In the genomic region with DNA sequence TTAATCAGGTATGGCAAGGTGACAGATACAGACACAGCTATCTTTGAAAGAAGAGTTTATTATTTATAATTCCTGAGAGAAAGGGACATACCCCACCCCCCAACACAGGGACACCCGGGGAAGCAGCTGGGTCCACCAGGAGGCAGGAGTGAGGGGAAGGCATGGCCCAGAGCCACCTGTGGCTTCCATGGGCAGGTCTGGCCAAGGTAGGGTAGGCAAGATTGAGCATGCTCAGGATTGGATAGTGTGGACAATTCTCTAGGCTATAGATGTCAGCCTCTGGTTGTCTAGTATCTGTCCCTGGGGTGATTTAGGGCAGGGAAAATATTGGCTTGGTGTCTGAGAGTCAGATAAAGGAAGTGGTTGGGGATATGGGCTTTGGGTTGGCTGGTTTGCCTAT, we compare ENCODE assay signal across 20 cellular contexts. TPM values are rescaled to one million over a fixed set of nuclear protein-coding genes. Genes with fewer than 3 reads are reported as not detected.
A peak's percentile ranks its signal among the peaks of the same experiment; 100 is the strongest.
DNase-seq lines count a peak whose midpoint lies in the region; ATAC-seq, FAIRE-seq and TF ChIP-seq lines count a peak whose summit lies in the region.
"Had no signal": no experiment of that assay in that cellular context is flagged by ENCODE, and none has a peak within 500 bp of the region (broad histone marks: within the 10 kb centered on the region; RNA-seq: fewer than 3 reads in every experiment).

No MANE protein-coding gene starts in this region.

- no peak overlapping the region for H3K27ac Mint-ChIP-seq in H9

- H3K79me1 ChIP-seq in H9 (ENCODE audit: insufficient read depth, low read depth, low read length, poor library complexity, severe bottlenecking), result no peaks in the 10 kb centered on the region

- H4K8ac ChIP-seq in H9 (replicated peaks; ENCODE audit: insufficient read length, low read depth, low read length), result no peak overlapping the region

- H3K56ac ChIP-seq in H9 (ENCODE audit: insufficient read length, low read depth, low read length), result no peak overlapping the region

- H3K9me3 ChIP-seq in BLaER1 treated with 17β-estradiol and CSF1 and Interleukin-3, amounts not matched to agents 10 nM and 100 nM (replicated peaks in 1 of 11), result no peaks in the 10 kb centered on the region
- no peaks in the 10 kb centered on the region for H3K9me3 ChIP-seq in H9 (ENCODE audit: control insufficient read depth, low read depth, low read length)
- no peaks in the 10 kb centered on the region for H3K9me3 ChIP-seq in K562 (replicated peaks; ENCODE audit: control insufficient read depth, insufficient read depth, low read depth, low read length)

- CTCF ChIA-PET in K562 (lab: Yijun Ruan, JAX; ENCODE audit: low intra/inter-chr PET ratio), result no interaction called here

- peak overlapping the region in 7 of 11 experiments; percentile 9 to 58 (median 24); a peak in 9 of 22 replicates for H3K4me2 ChIP-seq in BLaER1 treated with 17β-estradiol and CSF1 and Interleukin-3, amounts not matched to agents 10 nM and 100 nM
- H3K4me2 ChIP-seq in H9 (ENCODE audit: insufficient read depth, insufficient read length, low read length), result no peak overlapping the region
- H3K4me2 ChIP-seq in K562 (ENCODE audit: insufficient read depth, low read length), result no peak overlapping the region

- no TSS peak for BruUV-seq in K562 (replicated peaks; lab: Mats Ljungman, UMichigan)

- H3K79me2 ChIP-seq in H9 (ENCODE audit: insufficient read depth, low read length), result no peaks in the 10 kb centered on the region
- H3K79me2 ChIP-seq in K562 (ENCODE audit: control insufficient read depth, insufficient read depth, low read length), result no peaks in the 10 kb centered on the region

- intact Hi-C loops in K562 (cut with micrococcal nuclease), result no loop called here

- H3K27ac ChIP-seq in BLaER1 treated with 17β-estradiol and CSF1 and Interleukin-3, amounts not matched to agents 10 nM and 100 nM, result no peak overlapping the region
- H3K27ac ChIP-seq in H9 (ENCODE audit: insufficient read length, low read depth, low read length) (no peak overlapping the region), K562 (ENCODE audit: extremely low read depth, low read depth, low read length) (no peak overlapping the region), foreskin keratinocyte (no peak overlapping the region)
- H3K27ac ChIP-seq: SK-N-MC had no signal

- no peaks in the 10 kb centered on the region for H3K9me3 Mint-ChIP-seq in H9

- no peak overlapping the region for H2BK20ac ChIP-seq in H9 (ENCODE audit: low read depth, low read length, poor library complexity, severe bottlenecking)

- H4K5ac ChIP-seq in H9 (ENCODE audit: insufficient read length, low read depth, low read length), result no peak overlapping the region

- no peak overlapping the region for H3K9ac ChIP-seq in BLaER1 treated with 17β-estradiol and CSF1 and Interleukin-3, amounts not matched to agents 10 nM and 100 nM
- no peak overlapping the region for H3K9ac ChIP-seq in H9 (ENCODE audit: extremely low read depth, insufficient read length, low read length)
- no peak overlapping the region for H3K9ac ChIP-seq in K562 (ENCODE audit: insufficient read depth in 1 of 2, low read depth in 2 of 2, low read length in 2 of 2)

- WGBS in H9 (ENCODE audit: extremely low coverage, insufficient read length, low lambda C conversion rate), result no CpG with 5 or more reads among the region's 1 CpG
- WGBS in K562 (ENCODE audit: insufficient coverage, low coverage, missing lambda C conversion rate), result 8% methylated on average over 1 of the region's 1 CpG

- POLR2A ChIA-PET in K562 (lab: Yijun Ruan, JAX), result interaction anchor here (0.7 to 2.0 kb wide), 5 partner anchors 10 to 22 kb away, joined by 3 to 9 read pairs (median 5); no protein-coding TSS in a partner anchor

- no peaks in the 10 kb centered on the region for H3K36me3 Mint-ChIP-seq in H9 (ENCODE audit: insufficient read depth in 1 of 3, low read depth in 3 of 3)

- no peak for TF ChIP-seq EP300 in K562 (IDR thresholded peaks at IDR 0.05; ENCODE audit: low read length)

- DNase-seq in H9 (no peak), K562 (ENCODE audit: extremely low read depth in 1 of 4, low spot score in 3 of 4) (no peak), foreskin keratinocyte (peak in 1 of 2 donors; percentile 30), retina (no peak), GM12891 (ENCODE audit: insufficient read length, low spot score) (no peak)
- DNase-seq: ACHN, AML-193, COR-L47, GF-D8, NCI-H1436 treated with DMSO at 0.1 percent for 48 hours, NCI-H2029 treated with DMSO at 0.1 percent for 48 hours, NCI-H2171 treated with DMSO at 0.1 percent for 48 hours, Right ventricle myocardium superior had no signal

- no peaks in the 10 kb centered on the region for H3K23me2 ChIP-seq in H9 (ENCODE audit: insufficient read length, low read depth, low read length, poor library complexity, severe bottlenecking)

- no peak overlapping the region for H3K4me3 ChIP-seq in BLaER1 treated with 17β-estradiol and CSF1 and Interleukin-3, amounts not matched to agents 10 nM and 100 nM
- no peak overlapping the region for H3K4me3 ChIP-seq in K562
- H3K4me3 ChIP-seq: SK-N-MC had no signal

- H3K23ac ChIP-seq in H9 (ENCODE audit: insufficient read length, low read depth, low read length), result no peak overlapping the region

- H3K18ac ChIP-seq in H9 (ENCODE audit: insufficient read length, low read depth, low read length), result no peak overlapping the region

- no peak overlapping the region for H2BK12ac ChIP-seq in H9 (ENCODE audit: insufficient read length, low read depth, low read length)

- H2BK15ac ChIP-seq in H9 (ENCODE audit: low read depth, low read length), result no peak overlapping the region

- TF ChIP-seq CTCF in H9 (conservative IDR thresholded peaks at IDR 0.05) (peak; percentile 18; the same call in 1 of the 3 replicates), K562 (IDR thresholded peaks at IDR 0.05 in 2 of 3, conservative IDR thresholded peaks at IDR 0.05 in 1 of 3; ENCODE audit: insufficient read depth in 2 of 3, low read depth in 1 of 3, low read length in 3 of 3) (peak in 1 of 3 experiments; percentile 15; a peak in 1 of 6 replicates), foreskin keratinocyte (conservative IDR thresholded peaks at IDR 0.05) (peak; percentile 18)

- TF ChIP-seq RAD21 in K562 (CRISPR knock-in tag; conservative IDR thresholded peaks at IDR 0.05 in 1 of 2, IDR thresholded peaks at IDR 0.05 in 1 of 2), result no peak

- no peaks in the 10 kb centered on the region for H3K36me3 ChIP-seq in BLaER1 treated with 17β-estradiol and CSF1 and Interleukin-3, amounts not matched to agents 10 nM and 100 nM
- no peaks in the 10 kb centered on the region for H3K36me3 ChIP-seq in K562 (ENCODE audit: control insufficient read depth, insufficient read depth, low read length)

- H4K20me1 ChIP-seq in BLaER1 treated with 17β-estradiol and CSF1 and Interleukin-3, amounts not matched to agents 10 nM and 100 nM, result no peaks in the 10 kb centered on the region
- H4K20me1 ChIP-seq in H9 (ENCODE audit: control insufficient read depth, insufficient read depth, insufficient read length), result no peaks in the 10 kb centered on the region
- H4K20me1 ChIP-seq in K562 (replicated peaks; ENCODE audit: control insufficient read depth, insufficient read depth, low read length), result no peaks in the 10 kb centered on the region; the same call in 1 of the 2 replicates

- no peak overlapping the region for H3K14ac ChIP-seq in H9 (ENCODE audit: insufficient read depth, low read length)

- H3K4me1 Mint-ChIP-seq in H9, result peaks cover 22 to 31% of the 10 kb centered on the region in 2 experiments

- H4K91ac ChIP-seq in H9 (ENCODE audit: insufficient read length, low read depth, low read length), result no peak overlapping the region

- no peak overlapping the region for H3K4ac ChIP-seq in H9 (ENCODE audit: low read depth, low read length)

- H3K27me3 ChIP-seq in BLaER1 treated with 17β-estradiol and CSF1 and Interleukin-3, amounts not matched to agents 10 nM and 100 nM, result no peaks in the 10 kb centered on the region
- H3K27me3 ChIP-seq in H9 (ENCODE audit: insufficient read depth, low read length) (no peaks in the 10 kb centered on the region), K562 (ENCODE audit: control insufficient read depth in 2 of 2, insufficient read depth in 2 of 2, low read length in 2 of 2) (no peaks in the 10 kb centered on the region), foreskin keratinocyte (peaks cover 3% of the 10 kb centered on the region)

- TF ChIP-seq POLR2A in K562 (conservative IDR thresholded peaks at IDR 0.05) (no peak), GM12891 (IDR thresholded peaks at IDR 0.05; ENCODE audit: low read depth, low read length) (no peak)

- H3K4me3 Mint-ChIP-seq in H9, result no peak overlapping the region

- in situ Hi-C loops in K562 (cut with MboI), result no loop called here

- H2AK5ac ChIP-seq in H9 (ENCODE audit: insufficient read length, low read length), result no peak overlapping the region

- no peaks in the 10 kb centered on the region for H3K9me1 ChIP-seq in K562 (ENCODE audit: control insufficient read depth, insufficient read depth, low read length)

- peaks cover 21 to 36% (median 24%) of the 10 kb centered on the region in 10 experiments for H3K4me1 ChIP-seq in BLaER1 treated with 17β-estradiol and CSF1 and Interleukin-3, amounts not matched to agents 10 nM and 100 nM
- H3K4me1 ChIP-seq in H9 (ENCODE audit: insufficient read depth, low read length), result no peaks in the 10 kb centered on the region
- peaks cover 3 to 9% of the 10 kb centered on the region in 2 experiments; a peak in 3 of 5 replicates for H3K4me1 ChIP-seq in K562 (replicated peaks in 1 of 2; ENCODE audit: control insufficient read depth in 2 of 2, insufficient read depth in 2 of 2, low read length in 2 of 2)
- no peaks in the 10 kb centered on the region for H3K4me1 ChIP-seq in foreskin keratinocyte

- FAIRE-seq in K562 (lab: Jason Lieb, UNC), result no peak
- FAIRE-seq in GM12891 (lab: Jason Lieb, UNC), result no peak
- FAIRE-seq: H54, RCC 7860 had no signal

- no peak overlapping the region for H3T11ph ChIP-seq in H9 (ENCODE audit: low read length)

- ATAC-seq in K562, result no peak; the same call in 2 of the 3 replicates
- ATAC-seq in foreskin keratinocyte, result no peak
- ATAC-seq in GM21390 (IDR thresholded peaks at IDR 0.05; ENCODE audit: unreplicated experiment), result no peak

- peaks cover 11% of the 10 kb centered on the region for H3K27me3 Mint-ChIP-seq in H9 (ENCODE audit: low read depth)

- no peak overlapping the region for H2BK120ac ChIP-seq in H9 (ENCODE audit: low read depth, low read length, poor library complexity, severe bottlenecking)

- no peak overlapping the region for H2BK5ac ChIP-seq in H9 (ENCODE audit: insufficient read length, low read length)

- no peak overlapping the region for H2AFZ ChIP-seq in H9 (ENCODE audit: low read length)
- H2AFZ ChIP-seq in K562 (ENCODE audit: low read depth, low read length), result no peak overlapping the region

RNA-seq across cellular contexts. Expression of gene SMIM35, which starts 27.5 kb away (rescaled TPM):
- total RNA-seq in H9 (2021) (not detected in 2 replicates), K562 (2014; rRNA removed) (not detected in 2 replicates), K562 (2014; rRNA removed; fragmentation: Illumina TruSeq; extraction: Trizol) (not detected in 2 replicates), K562 (2015; rRNA removed; fragmentation: Illumina TruSeq; extraction: Trizol) (not detected in 2 replicates), K562 (2021) (not detected in 2 replicates), foreskin keratinocyte (not detected in 2 replicates)
- not detected in 2 replicates for total RNA-seq in K562 (2011; cell fraction: chromatin; rRNA removed; ENCODE audit: low replicate concordance)
- total RNA-seq in K562 (2011; cell fraction: nucleolus; rRNA removed), result 0.13 and 0.17 TPM in 2 replicates
- total RNA-seq in K562 (2011; cell fraction: nucleoplasm; rRNA removed), result 0.31 TPM in 1 of 2 replicates, not detected in the other
- polyA plus RNA-seq in K562 (2011; rRNA removed) (0.03 TPM in 1 of 2 replicates, not detected in the other), K562 (2014; fragmentation: Illumina TruSeq; extraction: Trizol) (not detected in 2 replicates), K562 (2014; fragmentation: Nextera tagmentation; extraction: Ambion mirVana) (under 1 TPM in 1 of 2 experiments, not detected in 1; 0.03 TPM), K562 (2014; rRNA removed) (not detected in 2 replicates), foreskin keratinocyte (not detected in 2 replicates)
- polyA plus RNA-seq in K562 (2011; cell fraction: cytosol; rRNA removed), result 0.01 and 0.03 TPM in 2 replicates
- polyA plus RNA-seq in K562 (2011; cell fraction: nucleus; rRNA removed), result 0.03 and 0.06 TPM in 2 replicates
- polyA plus RNA-seq in K562 (2012), result 0.10 TPM in 1 of 2 replicates, not detected in the other
- not detected in 2 replicates for polyA minus RNA-seq in K562 (2011; rRNA and poly(A)+ RNA removed)
- 0.36 TPM in 1 of 2 replicates, not detected in the other for polyA minus RNA-seq in K562 (2011; cell fraction: cytosol; rRNA and poly(A)+ RNA removed)
- 0.11 and 0.13 TPM in 2 replicates for polyA minus RNA-seq in K562 (2011; cell fraction: nucleus; rRNA and poly(A)+ RNA removed)
- polyA plus RNA-seq in GM12891 (2012; ENCODE audit: low read depth, missing spikeins), result 0.03 TPM
- total RNA-seq: Daoy, NCI-H460, Right ventricle myocardium superior had no signal

RNA-seq across cellular contexts. Expression of gene TMPRSS4, which starts 37.4 kb away (rescaled TPM):
- total RNA-seq in H9 (2021) (not detected in 2 replicates), K562 (2014; rRNA removed) (4.1 and 5.8 TPM in 2 replicates), K562 (2014; rRNA removed; fragmentation: Illumina TruSeq; extraction: Trizol) (4.0 and 6.3 TPM in 2 replicates), K562 (2015; rRNA removed; fragmentation: Illumina TruSeq; extraction: Trizol) (5.0 and 6.1 TPM in 2 replicates), K562 (2021) (6.6 and 7.4 TPM in 2 replicates), foreskin keratinocyte (1.1 and 1.2 TPM in 2 replicates)
- total RNA-seq in K562 (2011; cell fraction: chromatin; rRNA removed; ENCODE audit: low replicate concordance), result 35.2 and 37.9 TPM in 2 replicates
- 17.8 and 21.7 TPM in 2 replicates for total RNA-seq in K562 (2011; cell fraction: nucleolus; rRNA removed)
- total RNA-seq in K562 (2011; cell fraction: nucleoplasm; rRNA removed), result 26.9 and 32.4 TPM in 2 replicates
- polyA plus RNA-seq in K562 (2011; rRNA removed) (4.0 and 10.0 TPM in 2 replicates), K562 (2014; fragmentation: Illumina TruSeq; extraction: Trizol) (6.4 and 7.5 TPM in 2 replicates), K562 (2014; fragmentation: Nextera tagmentation; extraction: Ambion mirVana) (1 to 10 TPM; 4.4 to 5.6 TPM), K562 (2014; rRNA removed) (6.2 and 11.5 TPM in 2 replicates), foreskin keratinocyte (0.78 and 1.1 TPM in 2 replicates)
- polyA plus RNA-seq in K562 (2011; cell fraction: cytosol; rRNA removed), result 2.2 and 9.8 TPM in 2 replicates
- polyA plus RNA-seq in K562 (2011; cell fraction: nucleus; rRNA removed), result 5.6 and 26.1 TPM in 2 replicates
- polyA plus RNA-seq in K562 (2012), result 6.6 and 19.9 TPM in 2 replicates
- 3.2 and 7.7 TPM in 2 replicates for polyA minus RNA-seq in K562 (2011; rRNA and poly(A)+ RNA removed)
- 6.5 TPM in 1 of 2 replicates, not detected in the other for polyA minus RNA-seq in K562 (2011; cell fraction: cytosol; rRNA and poly(A)+ RNA removed)
- polyA minus RNA-seq in K562 (2011; cell fraction: nucleus; rRNA and poly(A)+ RNA removed), result 2.0 and 7.1 TPM in 2 replicates
- not detected for polyA plus RNA-seq in GM12891 (2012; ENCODE audit: low read depth, missing spikeins)
- total RNA-seq: Daoy, NCI-H460, Right ventricle myocardium superior had no signal

RNA-seq across cellular contexts. Expression of gene SCN4B, which starts 38.4 kb away (rescaled TPM):
- 1.6 and 1.9 TPM in 2 replicates for total RNA-seq in H9 (2021)
- not detected in 2 replicates for total RNA-seq in K562 (2011; cell fraction: chromatin; rRNA removed; ENCODE audit: low replicate concordance)
- not detected in 2 replicates for total RNA-seq in K562 (2011; cell fraction: nucleolus; rRNA removed)
- total RNA-seq in K562 (2011; cell fraction: nucleoplasm; rRNA removed), result not detected in 2 replicates
- not detected in 2 replicates for total RNA-seq in K562 (2014; rRNA removed)
- total RNA-seq in K562 (2014; rRNA removed; fragmentation: Illumina TruSeq; extraction: Trizol), result not detected in 2 replicates
- total RNA-seq in K562 (2015; rRNA removed; fragmentation: Illumina TruSeq; extraction: Trizol), result not detected in 2 replicates
- not detected in 2 replicates for total RNA-seq in K562 (2021)
- polyA plus RNA-seq in K562 (2011; rRNA removed), result 0.03 and 0.04 TPM in 2 replicates
- 0.01 TPM in 1 of 2 replicates, not detected in the other for polyA plus RNA-seq in K562 (2011; cell fraction: cytosol; rRNA removed)
- polyA plus RNA-seq in K562 (2011; cell fraction: nucleus; rRNA removed), result 0.07 TPM in 1 of 2 replicates, not detected in the other
- 0.07 TPM in 1 of 2 replicates, not detected in the other for polyA plus RNA-seq in K562 (2012)
- polyA plus RNA-seq in K562 (2014; fragmentation: Illumina TruSeq; extraction: Trizol), result not detected in 2 replicates
- polyA plus RNA-seq in K562 (2014; fragmentation: Nextera tagmentation; extraction: Ambion mirVana), result not detected
- polyA plus RNA-seq in K562 (2014; rRNA removed), result not detected in 2 replicates
- not detected in 2 replicates for polyA minus RNA-seq in K562 (2011; rRNA and poly(A)+ RNA removed)
- polyA minus RNA-seq in K562 (2011; cell fraction: cytosol; rRNA and poly(A)+ RNA removed), result not detected in 2 replicates
- polyA minus RNA-seq in K562 (2011; cell fraction: nucleus; rRNA and poly(A)+ RNA removed), result not detected in 2 replicates
- total RNA-seq in foreskin keratinocyte, result 3.1 and 4.9 TPM in 2 replicates
- 1.7 and 3.3 TPM in 2 replicates for polyA plus RNA-seq in foreskin keratinocyte
- polyA plus RNA-seq in GM12891 (2012; ENCODE audit: low read depth, missing spikeins), result 0.04 TPM
- total RNA-seq: NCI-H460 had no signal

Comparison
In these comparisons a context has a peak if more than half of its experiments do, and no peak if none do; other contexts are left out.
1. H3K4me2 ChIP-seq: peak in BLaER1 treated with 17β-estradiol and CSF1 and Interleukin-3, amounts not matched to agents 10 nM and 100 nM (7 of 11); none in H9 (single experiment) and K562 (single experiment).